ENCODE assay signal across 11 cellular contexts in genomic region chr1:184941735-184942134, GRCh38.
DNase-seq lines count a peak whose midpoint lies in the region; ATAC-seq and TF ChIP-seq lines count a peak whose summit lies in the region.
"Had no signal": no experiment of that assay in that cellular context is flagged by ENCODE, and none has a peak within 500 bp of the region (broad histone marks: within the 10 kb centered on the region; RNA-seq: fewer than 3 reads in every experiment).

No MANE protein-coding gene starts in this region.

- H3K27ac ChIP-seq in OCI-LY3 (ENCODE audit: low read length) = peak overlapping the region; percentile 96
- H3K27ac ChIP-seq: left lung, SJSA1 had no signal

- no peaks in the 10 kb centered on the region for H3K27me3 ChIP-seq in OCI-LY3 (ENCODE audit: low read depth, low read length)
- H3K27me3 ChIP-seq: left lung, SJSA1 had no signal

- peak overlapping the region; percentile 85 for H3K9ac ChIP-seq in OCI-LY3 (ENCODE audit: low read length)

- peaks cover 69% of the 10 kb centered on the region for H3K79me2 ChIP-seq in OCI-LY3 (ENCODE audit: low read length)

- H3K4me1 ChIP-seq in OCI-LY3 (ENCODE audit: low read length) = peaks cover 96% of the 10 kb centered on the region

- H2AFZ ChIP-seq in OCI-LY3 (ENCODE audit: low read depth, low read length) = no peak overlapping the region

- H3K4me2 ChIP-seq in OCI-LY3 (ENCODE audit: low read length) = peak overlapping the region; percentile 94

- no peaks in the 10 kb centered on the region for H3K9me3 ChIP-seq in OCI-LY3 (ENCODE audit: insufficient read depth, low read length)
- H3K9me3 ChIP-seq: left lung, SJSA1 had no signal

- peaks cover 13% of the 10 kb centered on the region for H3K36me3 ChIP-seq in OCI-LY3 (replicated peaks; ENCODE audit: low read depth, low read length)
- H3K36me3 ChIP-seq: left lung had no signal

- peak overlapping the region; percentile 69 for H3K4me3 ChIP-seq in OCI-LY3 (ENCODE audit: low read length)
- H3K4me3 ChIP-seq: left lung, SJSA1 had no signal

- no peak for TF ChIP-seq POLR2A in GM18505 (IDR thresholded peaks at IDR 0.05; ENCODE audit: borderline replicate concordance, extremely low read depth, insufficient read depth, insufficient read length)

- ATAC-seq in GM18505 (IDR thresholded peaks at IDR 0.05; ENCODE audit: unreplicated experiment) = peak; percentile 55
- peak; percentile 70 for ATAC-seq in GM19328 (IDR thresholded peaks at IDR 0.05; ENCODE audit: unreplicated experiment)
- peak; percentile 81 for ATAC-seq in HG02870 (IDR thresholded peaks at IDR 0.05; ENCODE audit: unreplicated experiment)
- ATAC-seq: left lung had no signal

- no peaks in the 10 kb centered on the region for H4K20me1 ChIP-seq in OCI-LY3 (ENCODE audit: insufficient read depth, low read length)

- no peak for TF ChIP-seq CTCF in OCI-LY3 (IDR thresholded peaks at IDR 0.05; ENCODE audit: low read depth, low read length)

- DNase-seq in epidermal melanocyte (ENCODE audit: insufficient read length, low spot score) = no peak
- no peak for DNase-seq in NCI-H1105 treated with DMSO at 0.1 percent for 48 hours (lab: John Stamatoyannopoulos, UW)
- no peak for DNase-seq in DMS79 (lab: John Stamatoyannopoulos, UW)
- DNase-seq: KBM-7, left lung, NCI-H345 had no signal
